Comparison of ENCODE assay signal across 8 cellular contexts in the genomic region with DNA sequence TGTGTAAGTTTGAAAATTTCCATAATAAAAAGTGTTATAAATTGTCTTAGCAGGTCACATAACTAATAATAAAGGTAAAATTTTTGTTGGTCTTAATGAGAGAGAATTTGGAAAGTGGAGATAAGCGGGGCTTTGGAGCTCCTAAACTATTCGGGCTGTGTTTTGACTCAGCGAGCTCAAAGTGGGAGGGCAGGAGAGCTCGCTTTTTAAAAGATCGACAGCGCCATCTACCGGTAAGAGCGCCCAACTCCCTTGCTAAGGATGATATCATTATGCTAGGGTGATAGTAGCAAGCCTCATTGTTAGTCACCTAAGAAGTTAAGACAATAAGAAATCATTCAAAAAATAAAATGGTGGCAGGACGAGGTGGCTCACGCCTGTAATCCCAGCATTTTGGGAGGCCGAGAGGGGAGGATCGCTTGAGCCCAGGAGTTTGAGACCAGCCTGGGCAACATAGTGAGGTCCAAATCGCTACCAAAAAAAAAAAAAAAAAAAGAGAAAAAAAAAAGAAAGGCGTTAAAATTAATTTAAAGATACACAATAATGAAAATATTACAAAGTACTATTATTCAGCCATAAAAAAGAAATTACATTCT. TPM values are rescaled to one million over a fixed set of nuclear protein-coding genes. Genes with fewer than 3 reads are reported as not detected.
DNase-seq lines count a peak whose midpoint lies in the region; ATAC-seq, FAIRE-seq and TF ChIP-seq lines count a peak whose summit lies in the region.

No MANE protein-coding gene starts in this region.

- no peak overlapping the region for H4K8ac ChIP-seq in H1 (ENCODE audit: extremely low read depth, insufficient read depth, low read length)

- H3K14ac ChIP-seq in H1 (ENCODE audit: insufficient read length) = no peak overlapping the region

- peak; percentile 81 to 83 for TF ChIP-seq RAD21 in H1 (IDR thresholded peaks at IDR 0.05 in 1 of 2, conservative IDR thresholded peaks at IDR 0.05 in 1 of 2; ENCODE audit: low read depth in 2 of 2, low read length in 2 of 2)

- no peak overlapping the region for H3K23ac ChIP-seq in H1 (ENCODE audit: insufficient read length)

- H3K4ac ChIP-seq in H1 (replicated peaks; ENCODE audit: insufficient read length, low read depth, low read length) = no peak overlapping the region

- no peaks in the 10 kb centered on the region for H3K9me3 ChIP-seq in H1 (ENCODE audit: insufficient read depth in 2 of 2, low read depth in 1 of 2, low read length in 1 of 2)

- peak overlapping the region; percentile 55 for H3K27ac Mint-ChIP-seq in mesothelial cell of epicardium

- no peaks in the 10 kb centered on the region; a peak in 1 of 7 replicates for H3K4me1 ChIP-seq in H1 (replicated peaks in 1 of 4; ENCODE audit: control insufficient read depth in 3 of 4, insufficient read depth in 4 of 4, low read length in 3 of 4)

- H4K91ac ChIP-seq in H1 (replicated peaks; ENCODE audit: insufficient read length, low read length) = no peak overlapping the region

- peak; percentile 63 for FAIRE-seq in H1 (lab: Jason Lieb, UNC)

- peaks cover 9% of the 10 kb centered on the region for H3K4me1 Mint-ChIP-seq in mesothelial cell of epicardium

- no peak overlapping the region for H2BK15ac ChIP-seq in H1 (ENCODE audit: low read length)

- no peak overlapping the region for H4K5ac ChIP-seq in H1 (ENCODE audit: insufficient read length, low read depth, low read length)

- no peaks in the 10 kb centered on the region for H3K27me3 Mint-ChIP-seq in mesothelial cell of epicardium (ENCODE audit: low read depth)

- 10% methylated on average over 13 of the region's 14 CpGs; no CpG with 5 or more reads in 1 of the 2 experiments for WGBS in H1 (ENCODE audit: extremely low coverage in 1 of 2, insufficient coverage in 1 of 2, insufficient read length in 1 of 2, insufficient replicate concordance in 2 of 2, low coverage in 1 of 2, low lambda C conversion rate in 2 of 2, missing lambda C conversion rate in 1 of 2), 2 experiments

- H2AFZ ChIP-seq in H1 (ENCODE audit: low read length) = no peak overlapping the region

- H3K56ac ChIP-seq in H1 (replicated peaks; ENCODE audit: insufficient read length, low read depth, low read length) = no peak overlapping the region

- H3K27me3 ChIP-seq in H1 (replicated peaks in 1 of 4; ENCODE audit: control insufficient read depth in 3 of 4, extremely low read depth in 1 of 4, insufficient read depth in 3 of 4, low read length in 3 of 4) = no peaks in the 10 kb centered on the region

- H2BK20ac ChIP-seq in H1 (ENCODE audit: low read length) = no peak overlapping the region

- H2BK120ac ChIP-seq in H1 (replicated peaks; ENCODE audit: low read depth, low read length) = no peak overlapping the region

- H3K4me3 ChIP-seq in H1 (ENCODE audit: extremely low read depth in 1 of 4, insufficient read depth in 2 of 4, low read depth in 3 of 4, low read length in 4 of 4) = no peak overlapping the region

- H2BK5ac ChIP-seq in H1 (ENCODE audit: low read depth, low read length) = no peak overlapping the region

- H3K36me3 ChIP-seq in H1 (ENCODE audit: control insufficient read depth in 2 of 4, insufficient read depth in 4 of 4, low read length in 3 of 4) = no peaks in the 10 kb centered on the region

- no peak overlapping the region for H2BK12ac ChIP-seq in H1 (ENCODE audit: low read depth, low read length)

- ATAC-seq in HG03342 (IDR thresholded peaks at IDR 0.05; ENCODE audit: unreplicated experiment) = no peak

- no peak overlapping the region for H3K27ac ChIP-seq in H1 (ENCODE audit: low read depth, low read length)

- no peak overlapping the region for H3K9ac ChIP-seq in H1 (replicated peaks in 1 of 4; ENCODE audit: extremely low read depth in 1 of 4, low read depth in 3 of 4, low read length in 3 of 4)

- H3K36me3 Mint-ChIP-seq in mesothelial cell of epicardium = no peaks in the 10 kb centered on the region

- H3K23me2 ChIP-seq in H1 (ENCODE audit: low read depth, low read length) = no peaks in the 10 kb centered on the region

- no peak overlapping the region for H3K4me2 ChIP-seq in H1 (ENCODE audit: insufficient read depth in 1 of 2, low read depth in 2 of 2, low read length in 2 of 2)

- TF ChIP-seq CTCF in H1 (IDR thresholded peaks at IDR 0.05; ENCODE audit: control extremely low read depth in 1 of 3, insufficient read depth in 1 of 3, low read depth in 1 of 3, low read length in 3 of 3) (peak; percentile 47 to 70 (median 67)), mesothelial cell of epicardium (IDR thresholded peaks at IDR 0.05; ENCODE audit: unreplicated experiment) (peak; percentile 80)

- TF ChIP-seq EP300 in H1 (IDR thresholded peaks at IDR 0.05; ENCODE audit: borderline replicate concordance in 1 of 2, low read depth in 2 of 2, low read length in 2 of 2) = no peak

- POLR2A ChIA-PET in H1 (lab: Charles Lee; ENCODE audit: partially characterized antibody) = interaction anchor here (0.6 to 1.9 kb wide), 6 partner anchors 75 to 489 kb away, joined by 3 to 6 read pairs (median 3); a partner anchor contains a TSS

- no peaks in the 10 kb centered on the region for H4K20me1 ChIP-seq in H1 (replicated peaks in 1 of 2; ENCODE audit: control insufficient read depth in 1 of 2, insufficient read depth in 2 of 2, low read length in 2 of 2)

- H3K79me1 ChIP-seq in H1 (ENCODE audit: low read depth, low read length) = no peaks in the 10 kb centered on the region

- CTCF ChIA-PET in H1 (lab: Charles Lee; ENCODE audit: partially characterized antibody) = interaction anchor here (0.5 to 13.3 kb wide), 64 partner anchors 9 to 530 kb away, joined by 3 to 285 read pairs (median 4); a partner anchor contains a TSS

- no peaks in the 10 kb centered on the region for H3K9me3 Mint-ChIP-seq in mesothelial cell of epicardium

- no peaks in the 10 kb centered on the region for H3K79me2 ChIP-seq in H1 (ENCODE audit: control insufficient read depth in 1 of 2, insufficient read depth in 2 of 2, low read length in 2 of 2)

- no peak overlapping the region for H2AK5ac ChIP-seq in H1 (ENCODE audit: low read depth, low read length)

- TF ChIP-seq POLR2A in H1 (IDR thresholded peaks at IDR 0.05; ENCODE audit: control extremely low read depth in 1 of 2, low read depth in 2 of 2, low read length in 2 of 2) = no peak

- H3K18ac ChIP-seq in H1 (ENCODE audit: extremely low read depth, low read length) = no peak overlapping the region

- DNase-seq in Daoy (ENCODE audit: low read depth) (peak; percentile 93), HK-2 (ENCODE audit: unreplicated experiment) (peak; percentile 90), NOMO-1 (lab: John Stamatoyannopoulos, UW; ENCODE audit: unreplicated experiment in 2 of 2) (peak; percentile 72 to 74), H1 (ENCODE audit: low read depth in 1 of 2, low spot score in 2 of 2) (peak in 1 of 2 experiments; percentile 87), mesothelial cell of epicardium (ENCODE audit: low spot score in 2 of 2, unreplicated experiment in 2 of 2) (peak; percentile 73 to 86)
- DNase-seq in activated CD8-positive, alpha-beta memory T cell treated with anti-CD3 and anti-CD28 coated beads for 1 hour (ENCODE audit: extremely low read depth in 1 of 2, low read depth in 1 of 2) = peak; percentile 73 to 81
- peak; percentile 69 to 87 for DNase-seq in stimulated activated CD8-positive, alpha-beta memory T cell treated with anti-CD3 and anti-CD28 coated beads, Interleukin-2, amount 100 ng/mL, for 48 hours (ENCODE audit: low read depth in 2 of 2)

- H3K4me3 Mint-ChIP-seq in mesothelial cell of epicardium = no peak overlapping the region

RNA-seq across cellular contexts. Expression of a gene that starts 24.8 kb away (rescaled TPM):
- total RNA-seq in Daoy (2014; rRNA removed; shearing (Covaris generic)) = not detected in 2 replicates
- not detected in 2 replicates for total RNA-seq in H1 (2021; fragmentation: NEBNext Ultra II Directional; extraction: Animal tissue kit (Norgen Biotek cat#: 25700))
- polyA plus RNA-seq in H1 (2011; rRNA removed) = 0.06 TPM in 1 of 2 replicates, not detected in the other
- not detected for polyA plus RNA-seq in H1 (2011; cell fraction: cytosol; rRNA removed)
- 0.30 TPM for polyA plus RNA-seq in H1 (2011; cell fraction: nucleus; rRNA removed)
- not detected in 4 replicates for polyA plus RNA-seq in H1 (2012, experiment 1 of 2)
- polyA plus RNA-seq in H1 (2012, experiment 2 of 2) = not detected
- polyA plus RNA-seq in H1 (2013, experiment 1 of 2) = 0.06 TPM
- polyA plus RNA-seq in H1 (2013, experiment 2 of 2) = not detected
- polyA minus RNA-seq in H1 (2011; rRNA and poly(A)+ RNA removed) = 0.25 TPM in 1 of 2 replicates, not detected in the other
- 1.0 TPM for polyA minus RNA-seq in H1 (2011; cell fraction: cytosol; rRNA and poly(A)+ RNA removed)
- polyA minus RNA-seq in H1 (2011; cell fraction: nucleus; rRNA and poly(A)+ RNA removed) = not detected
- total RNA-seq in mesothelial cell of epicardium = not detected in 3 replicates

RNA-seq across cellular contexts. Expression of a gene that starts 27.0 kb away (rescaled TPM):
- 0.23 and 1.5 TPM in 2 replicates for total RNA-seq in Daoy (2014; rRNA removed; shearing (Covaris generic))
- 0.36 and 0.52 TPM in 2 replicates for total RNA-seq in H1 (2021; fragmentation: NEBNext Ultra II Directional; extraction: Animal tissue kit (Norgen Biotek cat#: 25700))
- polyA plus RNA-seq in H1 (2011; rRNA removed) = 0.12 and 0.30 TPM in 2 replicates
- 0.37 TPM for polyA plus RNA-seq in H1 (2011; cell fraction: cytosol; rRNA removed)
- polyA plus RNA-seq in H1 (2011; cell fraction: nucleus; rRNA removed) = 1.7 TPM
- polyA plus RNA-seq in H1 (2012, experiment 1 of 2) = 0.20 to 0.64 TPM (median 0.48 TPM) in 4 replicates
- polyA plus RNA-seq in H1 (2012, experiment 2 of 2) = not detected
- 0.12 TPM for polyA plus RNA-seq in H1 (2013, experiment 1 of 2)
- polyA plus RNA-seq in H1 (2013, experiment 2 of 2) = 0.55 TPM
- 0.09 TPM in 1 of 2 replicates, not detected in the other for polyA minus RNA-seq in H1 (2011; rRNA and poly(A)+ RNA removed)
- polyA minus RNA-seq in H1 (2011; cell fraction: cytosol; rRNA and poly(A)+ RNA removed) = not detected
- polyA minus RNA-seq in H1 (2011; cell fraction: nucleus; rRNA and poly(A)+ RNA removed) = not detected
- total RNA-seq in mesothelial cell of epicardium = 0.29 to 1.1 TPM (median 0.72 TPM) in 3 replicates

RNA-seq across cellular contexts. Expression of a gene that starts 32.7 kb away (rescaled TPM):
- total RNA-seq in Daoy (2014; rRNA removed; shearing (Covaris generic)) = not detected in 2 replicates
- total RNA-seq in H1 (2021; fragmentation: NEBNext Ultra II Directional; extraction: Animal tissue kit (Norgen Biotek cat#: 25700)) = not detected in 2 replicates
- polyA plus RNA-seq in H1 (2011; rRNA removed) = not detected in 2 replicates
- not detected for polyA plus RNA-seq in H1 (2011; cell fraction: cytosol; rRNA removed)
- polyA plus RNA-seq in H1 (2011; cell fraction: nucleus; rRNA removed) = not detected
- not detected in 4 replicates for polyA plus RNA-seq in H1 (2012, experiment 1 of 2)
- not detected for polyA plus RNA-seq in H1 (2012, experiment 2 of 2)
- polyA plus RNA-seq in H1 (2013, experiment 1 of 2) = not detected
- polyA plus RNA-seq in H1 (2013, experiment 2 of 2) = not detected
- not detected in 2 replicates for polyA minus RNA-seq in H1 (2011; rRNA and poly(A)+ RNA removed)
- not detected for polyA minus RNA-seq in H1 (2011; cell fraction: cytosol; rRNA and poly(A)+ RNA removed)
- not detected for polyA minus RNA-seq in H1 (2011; cell fraction: nucleus; rRNA and poly(A)+ RNA removed)
- not detected in 3 replicates for total RNA-seq in mesothelial cell of epicardium

RNA-seq across cellular contexts. Expression of a gene that starts 51.3 kb away (rescaled TPM):
- total RNA-seq in Daoy (2014; rRNA removed; shearing (Covaris generic)) = not detected in 2 replicates
- total RNA-seq in H1 (2021; fragmentation: NEBNext Ultra II Directional; extraction: Animal tissue kit (Norgen Biotek cat#: 25700)) = not detected in 2 replicates
- 0.11 and 0.58 TPM in 2 replicates for polyA plus RNA-seq in H1 (2011; rRNA removed)
- 0.39 TPM for polyA plus RNA-seq in H1 (2011; cell fraction: cytosol; rRNA removed)
- 1.4 TPM for polyA plus RNA-seq in H1 (2011; cell fraction: nucleus; rRNA removed)
- 0.52 to 0.62 TPM (median 0.57 TPM) in 3 of 4 replicates, not detected in the other for polyA plus RNA-seq in H1 (2012, experiment 1 of 2)
- polyA plus RNA-seq in H1 (2012, experiment 2 of 2) = 0.21 TPM
- polyA plus RNA-seq in H1 (2013, experiment 1 of 2) = 1.6 TPM
- polyA plus RNA-seq in H1 (2013, experiment 2 of 2) = 1.6 TPM
- polyA minus RNA-seq in H1 (2011; rRNA and poly(A)+ RNA removed) = not detected in 2 replicates
- not detected for polyA minus RNA-seq in H1 (2011; cell fraction: cytosol; rRNA and poly(A)+ RNA removed)
- polyA minus RNA-seq in H1 (2011; cell fraction: nucleus; rRNA and poly(A)+ RNA removed) = not detected
- not detected in 3 replicates for total RNA-seq in mesothelial cell of epicardium
